Comparison of ENCODE assay signal across 8 cellular contexts in genomic region chr14:68814376-68815287, GRCh38. TPM values are rescaled to one million over a fixed set of nuclear protein-coding genes. Genes with fewer than 3 reads are reported as not detected.
DNase-seq lines count a peak whose midpoint lies in the region; ATAC-seq and FAIRE-seq lines count a peak whose summit lies in the region.

No MANE protein-coding gene starts in this region.

- H3K27me3 ChIP-seq in iPS-20b (ENCODE audit: insufficient read depth, low read length) (peaks cover 14% of the 10 kb centered on the region; the same call in 1 of the 2 replicates), small intestine (ENCODE audit: control insufficient read depth in 2 of 2, insufficient read depth in 2 of 2, low read length in 2 of 2) (no peaks in the 10 kb centered on the region)

- peak overlapping the region; percentile 20; the same call in 1 of the 2 replicates for H3K4me3 ChIP-seq in iPS-20b (ENCODE audit: low read length)
- peak overlapping the region; percentile 5 to 19 for H3K4me3 ChIP-seq in small intestine (ENCODE audit: low read depth in 1 of 2, low read length in 2 of 2)

- H3K27ac ChIP-seq in angular gyrus (ENCODE audit: low read depth, low read length) (peak overlapping the region; percentile 97), iPS-20b (ENCODE audit: low read length) (no peak overlapping the region), small intestine (ENCODE audit: low read depth in 1 of 2, low read length in 1 of 2) (peak overlapping the region; percentile 99)

- peaks cover 28% of the 10 kb centered on the region for H3K4me1 ChIP-seq in iPS-20b (ENCODE audit: insufficient read depth, low read length)
- peaks cover 4 to 17% of the 10 kb centered on the region in 2 donors for H3K4me1 ChIP-seq in small intestine (ENCODE audit: control insufficient read depth in 2 of 2, insufficient read depth in 1 of 2, low read depth in 1 of 2, low read length in 1 of 2)

- no peak for FAIRE-seq in small intestine (lab: Jason Lieb, UNC)

- H3K9me3 ChIP-seq in iPS-20b (ENCODE audit: insufficient read depth, low read depth, low read length), result no peaks in the 10 kb centered on the region
- no peaks in the 10 kb centered on the region for H3K9me3 ChIP-seq in small intestine (ENCODE audit: control insufficient read depth, low read depth)

- ATAC-seq in HG02610 (IDR thresholded peaks at IDR 0.05; ENCODE audit: unreplicated experiment) (peak; percentile 36), HG03280 (IDR thresholded peaks at IDR 0.05; ENCODE audit: unreplicated experiment) (no peak)

- peak overlapping the region; percentile 74; the same call in 1 of the 2 replicates for H3K9ac ChIP-seq in iPS-20b (ENCODE audit: low read depth, low read length)

- no peaks in the 10 kb centered on the region for H3K36me3 ChIP-seq in iPS-20b (ENCODE audit: insufficient read depth, low read depth, low read length)
- no peaks in the 10 kb centered on the region for H3K36me3 ChIP-seq in small intestine (ENCODE audit: control insufficient read depth in 2 of 2, insufficient read depth in 2 of 2, low read length in 2 of 2)

- DNase-seq in NCI-H1417 (lab: John Stamatoyannopoulos, UW) (peak in 2 of 3 experiments; percentile 43 to 58), NCI-H1417 treated with DMSO at 0.1 percent for 48 hours (lab: John Stamatoyannopoulos, UW) (no peak), RKO (ENCODE audit: low spot score) (peak; percentile 81), small intestine (peak; percentile 51)

- WGBS in small intestine, 3 donors, result 7 to 17% (median 13%) methylated on average over 14 of the region's 14 CpGs

RNA-seq across cellular contexts. Expression of gene ZFP36L1, which starts 21.8 kb away (rescaled TPM):
- 10 to 100 TPM; 27.6 to 70.7 (median 33.1) TPM for polyA plus RNA-seq in small intestine
